22 cellular contexts compared by ENCODE assay signal in genomic region chr3:149713730-149714654, GRCh38.
"Had no signal": no experiment of that assay in that cellular context is flagged by ENCODE, and none has a peak within 500 bp of the region (broad histone marks: within the 10 kb centered on the region; RNA-seq: fewer than 3 reads in every experiment).

No MANE protein-coding gene starts in this region.

- H3K27me3 Mint-ChIP-seq: activated naive CD8-positive, alpha-beta T cell treated with anti-CD3 and anti-CD28 coated beads for 36 hours; activated T-cell treated with anti-CD3 and anti-CD28 coated beads, Interleukin-2, amount 50 U/mL, for 24 hours; activated T-helper 17 cell treated with anti-CD3 and anti-CD28 coated beads, Interleukin-2, amount 50 U/mL, for 72 hours; central memory CD8-positive, alpha-beta T cell; effector memory CD8-positive, alpha-beta T cell; memory B cell; stimulated activated naive CD8-positive, alpha-beta T cell treated with anti-CD3 and anti-CD28 coated beads, Interleukin-15, Interleukin-2, amounts not matched to agents 100 ng/mL and 50 ng/mL, for 24 hours had no signal

- H3K4me1 ChIP-seq: gastrocnemius medialis, spleen, tibial artery, vagina had no signal

- H3K36me3 Mint-ChIP-seq: activated naive CD8-positive, alpha-beta T cell treated with anti-CD3 and anti-CD28 coated beads for 36 hours; memory B cell had no signal

- ATAC-seq: activated T-helper 17 cell treated with anti-CD3 and anti-CD28 coated beads, Interleukin-2, amount 50 U/mL, for 72 hours; effector memory CD8-positive, alpha-beta T cell; gastrocnemius medialis had no signal

- H3K9me3 Mint-ChIP-seq: activated naive CD8-positive, alpha-beta T cell treated with anti-CD3 and anti-CD28 coated beads for 36 hours; activated T-cell treated with anti-CD3 and anti-CD28 coated beads, Interleukin-2, amount 50 U/mL, for 24 hours; activated T-helper 17 cell treated with anti-CD3 and anti-CD28 coated beads, Interleukin-2, amount 50 U/mL, for 72 hours; central memory CD8-positive, alpha-beta T cell; effector memory CD8-positive, alpha-beta T cell; memory B cell; neural crest cell; stimulated activated naive CD8-positive, alpha-beta T cell treated with anti-CD3 and anti-CD28 coated beads, Interleukin-15, Interleukin-2, amounts not matched to agents 100 ng/mL and 50 ng/mL, for 24 hours had no signal

- H3K27ac ChIP-seq: breast epithelium, esophagus squamous epithelium, gastrocnemius medialis, spleen, tibial artery, vagina had no signal

- H3K4me3 ChIP-seq: breast epithelium, esophagus squamous epithelium, gastrocnemius medialis, spleen, tibial artery, vagina had no signal

- H3K27me3 ChIP-seq: breast epithelium, esophagus squamous epithelium, gastrocnemius medialis, spleen, tibial artery, vagina had no signal

- H3K9me3 ChIP-seq: breast epithelium, esophagus squamous epithelium, gastrocnemius medialis, spleen, tibial artery, vagina had no signal

- H3K36me3 ChIP-seq: breast epithelium, esophagus squamous epithelium, gastrocnemius medialis, spleen, tibial artery, vagina had no signal

- H3K27ac Mint-ChIP-seq: activated naive CD8-positive, alpha-beta T cell treated with anti-CD3 and anti-CD28 coated beads for 36 hours; activated T-cell treated with anti-CD3 and anti-CD28 coated beads, Interleukin-2, amount 50 U/mL, for 24 hours; activated T-helper 17 cell treated with anti-CD3 and anti-CD28 coated beads, Interleukin-2, amount 50 U/mL, for 72 hours; effector memory CD8-positive, alpha-beta T cell; memory B cell; stimulated activated naive CD8-positive, alpha-beta T cell treated with anti-CD3 and anti-CD28 coated beads, Interleukin-15, Interleukin-2, amounts not matched to agents 100 ng/mL and 50 ng/mL, for 24 hours had no signal

- DNase-seq: activated CD4-positive, alpha-beta T cell treated with anti-CD3 and anti-CD28 coated beads, Interleukin-2, amount 50 U/mL, for 4 hours; activated CD8-positive, alpha-beta memory T cell treated with anti-CD3 and anti-CD28 coated beads for 24 hours; activated CD8-positive, alpha-beta memory T cell treated with anti-CD3 and anti-CD28 coated beads, Interleukin-2, amount 50 U/mL, for 4 hours; activated naive CD4-positive, alpha-beta T cell treated with Interleukin-2 at 50 U/mL for 16 hours; activated naive CD8-positive, alpha-beta T cell treated with anti-CD3 and anti-CD28 coated beads for 36 hours; activated T-cell treated with anti-CD3 and anti-CD28 coated beads, Interleukin-2, amount 50 U/mL, for 24 hours; effector memory CD8-positive, alpha-beta T cell; esophagus squamous epithelium; gastrocnemius medialis; hippocampal formation; kidney glomerular epithelial cell; spleen; stimulated activated CD4-positive, alpha-beta T cell treated with anti-CD3 and anti-CD28 coated beads, Interleukin-4, amount 100 ng/mL, for 24 hours; T-helper 9 cell; tibial artery had no signal

- H3K4me3 Mint-ChIP-seq: activated naive CD8-positive, alpha-beta T cell treated with anti-CD3 and anti-CD28 coated beads for 36 hours; activated T-cell treated with anti-CD3 and anti-CD28 coated beads, Interleukin-2, amount 50 U/mL, for 24 hours; activated T-helper 17 cell treated with anti-CD3 and anti-CD28 coated beads, Interleukin-2, amount 50 U/mL, for 72 hours; central memory CD8-positive, alpha-beta T cell; effector memory CD8-positive, alpha-beta T cell; memory B cell; neural crest cell; stimulated activated naive CD8-positive, alpha-beta T cell treated with anti-CD3 and anti-CD28 coated beads, Interleukin-15, Interleukin-2, amounts not matched to agents 100 ng/mL and 50 ng/mL, for 24 hours had no signal

- H3K4me1 Mint-ChIP-seq: activated naive CD8-positive, alpha-beta T cell treated with anti-CD3 and anti-CD28 coated beads for 36 hours; activated T-helper 17 cell treated with anti-CD3 and anti-CD28 coated beads, Interleukin-2, amount 50 U/mL, for 72 hours; central memory CD8-positive, alpha-beta T cell had no signal
